29 cellular contexts compared by ENCODE assay signal in the genomic region with DNA sequence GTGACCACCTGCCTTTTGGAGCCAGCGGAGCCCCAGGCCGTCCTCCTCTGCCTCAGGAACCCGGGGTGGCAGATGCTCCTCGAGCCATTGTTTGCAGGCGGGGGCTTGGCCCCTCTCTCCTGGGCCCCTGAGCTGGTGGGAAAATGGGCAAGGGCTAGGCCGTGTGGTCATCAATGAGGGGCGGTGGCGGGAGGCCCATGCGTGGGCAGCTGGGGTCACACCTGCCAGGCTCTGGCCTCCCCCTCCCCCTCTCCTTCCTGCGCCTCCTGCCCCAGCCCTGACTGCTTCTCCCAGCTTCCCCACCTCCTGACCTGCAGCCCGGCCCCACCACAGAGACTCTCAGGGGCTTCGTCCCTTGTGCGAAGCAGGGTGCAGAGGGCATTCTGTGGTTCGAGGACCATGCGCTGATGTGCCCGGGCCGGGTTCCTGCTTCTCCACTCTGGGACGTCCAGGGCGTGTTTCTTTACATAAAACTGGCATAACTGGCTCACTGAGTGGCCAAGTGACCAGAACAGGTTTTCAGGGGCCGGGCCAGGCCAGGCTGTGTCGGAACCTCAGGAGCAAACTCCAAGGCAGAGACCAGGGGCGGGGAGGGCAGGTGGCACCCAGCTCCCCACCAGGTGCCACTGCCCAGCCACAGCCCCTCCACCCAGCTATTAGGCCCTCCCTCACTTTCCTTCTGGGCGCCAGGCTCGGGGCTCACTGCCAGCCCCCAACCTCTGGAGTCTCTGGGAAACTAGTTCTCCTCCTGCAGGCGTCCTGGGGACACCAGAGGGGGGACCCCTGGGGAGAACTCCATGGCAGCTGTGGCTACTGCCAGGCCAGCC. TPM values are rescaled to one million over a fixed set of nuclear protein-coding genes. Genes with fewer than 3 reads are reported as not detected.
DNase-seq lines count a peak whose midpoint lies in the region; ATAC-seq and TF ChIP-seq lines count a peak whose summit lies in the region.
"Had no signal": no experiment of that assay in that cellular context is flagged by ENCODE, and none has a peak within 500 bp of the region (broad histone marks: within the 10 kb centered on the region; RNA-seq: fewer than 3 reads in every experiment).

No MANE protein-coding gene starts in this region.

- intact Hi-C loops in upper lobe of right lung (cut with DNase I): no loop called here

- H3K36me3 ChIP-seq in WERI-Rb-1: peaks cover 21% of the 10 kb centered on the region
- no peaks in the 10 kb centered on the region for H3K36me3 ChIP-seq in upper lobe of right lung
- H3K36me3 ChIP-seq: adrenal gland, brain microvascular endothelial cell, sigmoid colon, tibial nerve had no signal

- DNase-seq in NCI-H82 (lab: John Stamatoyannopoulos, UW) (peak; percentile 52), NCI-H82 treated with DMSO at 0.1 percent for 48 hours (lab: John Stamatoyannopoulos, UW; ENCODE audit: unreplicated experiment) (no peak), WERI-Rb-1 (no peak), mucosa of gallbladder (ENCODE audit: low spot score) (peak; percentile 76), upper lobe of right lung (peak; percentile 85), GM20000 (ENCODE audit: low spot score) (no peak)
- DNase-seq: activated CD4-positive, alpha-beta T cell treated with anti-CD3 and anti-CD28 coated beads for 4 hours; activated T-cell treated with anti-CD3 and anti-CD28 coated beads, Interleukin-2, amount 50 U/mL, for 4 hours; adrenal gland; brain microvascular endothelial cell; Caco-2; effector CD8-positive, alpha-beta T cell; EL; foreskin keratinocyte; NCI-H1092 treated with DMSO at 0.1 percent for 48 hours; NCI-H2029 treated with DMSO at 0.1 percent for 48 hours; NCI-H446 treated with DMSO at 0.1 percent for 48 hours; nephron progenitor cell; NK-92 treated with Interleukin-12 subunit alpha and Interleukin-12 subunit beta, amount 100 ng/mL, for 24 hours; sigmoid colon; stimulated activated CD4-positive, alpha-beta T cell treated with anti-CD3 and anti-CD28 coated beads, Interleukin-15, amount 100 ng/mL, for 24 hours had no signal

- H3K4me3 ChIP-seq in WERI-Rb-1 (ENCODE audit: low read depth, low read length): no peak overlapping the region
- no peak overlapping the region for H3K4me3 ChIP-seq in upper lobe of right lung
- H3K4me3 ChIP-seq: adrenal gland, HAP-1, sigmoid colon, SJSA1, tibial nerve had no signal

- peak overlapping the region; percentile 41 for H3K27ac ChIP-seq in WERI-Rb-1
- no peak overlapping the region for H3K27ac ChIP-seq in upper lobe of right lung
- H3K27ac ChIP-seq: adrenal gland, brain microvascular endothelial cell, foreskin keratinocyte, sigmoid colon, SJSA1 had no signal

- peak; percentile 79 for ATAC-seq in upper lobe of right lung
- ATAC-seq in GM18867 (IDR thresholded peaks at IDR 0.05; ENCODE audit: unreplicated experiment): no peak
- ATAC-seq in HG03521 (IDR thresholded peaks at IDR 0.05; ENCODE audit: unreplicated experiment): no peak
- ATAC-seq: activated T-cell treated with anti-CD3 and anti-CD28 coated beads, Interleukin-2, amount 50 U/mL, for 4 hours; foreskin keratinocyte; HepG2; left lobe of liver had no signal

- H3K27me3 ChIP-seq in WERI-Rb-1 (ENCODE audit: insufficient read depth, low read depth, severe bottlenecking) (no peaks in the 10 kb centered on the region), upper lobe of right lung (peaks cover 37% of the 10 kb centered on the region)
- H3K27me3 ChIP-seq: SJSA1 had no signal

- H3K4me1 ChIP-seq in upper lobe of right lung: no peaks in the 10 kb centered on the region
- H3K4me1 ChIP-seq: Caco-2, foreskin keratinocyte had no signal

- TF ChIP-seq CTCF in WERI-Rb-1 (IDR thresholded peaks at IDR 0.05; ENCODE audit: low read depth, low read length) (no peak), upper lobe of right lung (IDR thresholded peaks at IDR 0.05) (no peak), GM20000 (IDR thresholded peaks at IDR 0.05; ENCODE audit: extremely low read depth, missing control alignments) (no peak)

- no peaks in the 10 kb centered on the region for H3K9me3 ChIP-seq in WERI-Rb-1 (ENCODE audit: severe bottlenecking)
- H3K9me3 ChIP-seq in upper lobe of right lung: no peaks in the 10 kb centered on the region
- H3K9me3 ChIP-seq: adrenal gland, Caco-2, HAP-1, sigmoid colon, SJSA1, tibial nerve had no signal

RNA-seq across cellular contexts. Expression of a gene that starts 9.3 kb away (rescaled TPM):
- total RNA-seq in mucosa of gallbladder: 15.0 TPM
- 6.0 TPM for total RNA-seq in upper lobe of right lung
- total RNA-seq: activated T-cell treated with anti-CD3 and anti-CD28 coated beads, Interleukin-2, amount 50 U/mL, for 4 hours; foreskin keratinocyte had no signal

RNA-seq across cellular contexts. Expression of a gene that starts 26.1 kb away (rescaled TPM):
- total RNA-seq in mucosa of gallbladder: 54.1 TPM
- 54.5 TPM for total RNA-seq in upper lobe of right lung

RNA-seq across cellular contexts. Expression of a gene that starts 27.4 kb away (rescaled TPM):
- total RNA-seq in mucosa of gallbladder (22.5 TPM), upper lobe of right lung (17.0 TPM)

RNA-seq across cellular contexts. Expression of a gene that starts 33.3 kb away (rescaled TPM):
- total RNA-seq in mucosa of gallbladder: 1.8 TPM
- 2.1 TPM for total RNA-seq in upper lobe of right lung
- total RNA-seq: sigmoid colon had no signal

RNA-seq across cellular contexts. Expression of a gene that starts 48.9 kb away (rescaled TPM):
- total RNA-seq in mucosa of gallbladder: 0.35 TPM
- 0.35 TPM for total RNA-seq in upper lobe of right lung
- total RNA-seq: A172; activated T-cell treated with anti-CD3 and anti-CD28 coated beads, Interleukin-2, amount 50 U/mL, for 4 hours; foreskin keratinocyte had no signal

Comparison
In these comparisons a context has a peak if more than half of its experiments do, and no peak if none do; other contexts are left out.
1. DNase-seq: peak in NCI-H82 (single experiment), mucosa of gallbladder (single experiment) and upper lobe of right lung (single experiment); none in NCI-H82 treated with DMSO at 0.1 percent for 48 hours (single experiment), WERI-Rb-1 (single experiment) and GM20000 (single experiment).